10 cellular contexts compared by ENCODE assay signal in the genomic region with DNA sequence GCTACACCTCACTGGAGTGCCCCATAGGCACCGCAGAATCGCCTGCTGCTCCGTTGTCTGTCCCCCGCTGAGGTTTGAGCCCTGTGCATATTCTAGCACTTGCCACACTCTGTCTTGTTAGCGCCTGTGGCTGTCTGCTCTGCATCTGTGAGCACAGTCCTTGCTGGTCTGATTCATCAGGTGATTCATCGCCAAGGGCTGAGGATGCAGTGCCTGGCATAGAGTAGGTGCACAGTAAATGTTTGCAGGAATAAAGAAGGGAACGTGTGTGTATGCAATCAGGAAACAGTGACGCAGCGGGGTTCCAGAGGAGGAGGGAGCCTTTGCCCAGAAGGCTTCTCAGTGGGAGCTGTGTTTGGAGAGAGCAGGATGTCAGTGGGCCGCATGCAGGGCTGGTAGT.
DNase-seq lines count a peak whose midpoint lies in the region; ATAC-seq and TF ChIP-seq lines count a peak whose summit lies in the region.
"Had no signal": no experiment of that assay in that cellular context is flagged by ENCODE, and none has a peak within 500 bp of the region (broad histone marks: within the 10 kb centered on the region; RNA-seq: fewer than 3 reads in every experiment).

No MANE protein-coding gene starts in this region.

- H3K9me3 ChIP-seq in thyroid gland, result no peaks in the 10 kb centered on the region

- H3K36me3 ChIP-seq in thyroid gland, result no peaks in the 10 kb centered on the region

- H3K27ac Mint-ChIP-seq in type B pancreatic cell, result no peak overlapping the region

- DNase-seq in ELR (ENCODE audit: low read depth), result peak; percentile 99
- peak; percentile 45 to 48 for DNase-seq in NCI-H1930 (lab: John Stamatoyannopoulos, UW)
- DNase-seq in caudate nucleus (lab: John Stamatoyannopoulos, UW), result peak in 33 of 61 donors; percentile 7 to 92 (median 38)
- peak; percentile 75 for DNase-seq in occipital lobe (lab: John Stamatoyannopoulos, UW)
- DNase-seq in thyroid gland, result no peak
- DNase-seq in type B pancreatic cell (ENCODE audit: extremely low spot score, unreplicated experiment), result no peak
- no peak for DNase-seq in Right ventricle myocardium superior
- no peak for DNase-seq in activated CD4-positive, alpha-beta T cell treated with anti-CD3 and anti-CD28 coated beads, Interleukin-2, amount 50 U/mL, for 1 hour
- DNase-seq: stimulated activated naive CD4-positive, alpha-beta T cell treated with Interleukin-2 at 50 U/mL for 16 hours had no signal

- no peak for ATAC-seq in Right ventricle myocardium superior (ENCODE audit: poor library complexity)
- ATAC-seq: HCT116 had no signal

- WGBS in thyroid gland, 2 donors, result 92 to 94% methylated on average over 10 of the region's 10 CpGs

- no peaks in the 10 kb centered on the region for H3K27me3 Mint-ChIP-seq in type B pancreatic cell

- H3K4me1 ChIP-seq in thyroid gland, result no peaks in the 10 kb centered on the region

- no peak overlapping the region for H3K4me3 ChIP-seq in thyroid gland (replicated peaks in 1 of 3)

- no peak overlapping the region for H3K27ac ChIP-seq in caudate nucleus (ENCODE audit: low read depth, low read length)
- no peak overlapping the region for H3K27ac ChIP-seq in thyroid gland

- H3K27me3 ChIP-seq in thyroid gland, result no peaks in the 10 kb centered on the region

- no peaks in the 10 kb centered on the region for H3K9me3 Mint-ChIP-seq in type B pancreatic cell

- TF ChIP-seq CTCF in thyroid gland (IDR thresholded peaks at IDR 0.05) (no peak), type B pancreatic cell (conservative IDR thresholded peaks at IDR 0.05) (no peak)

- no peak overlapping the region for H3K4me3 Mint-ChIP-seq in type B pancreatic cell

- intact Hi-C loops in thyroid gland (cut with DNase I), result no loop called here
- intact Hi-C loops in Right ventricle myocardium superior (cut with DNase I), result no loop called here

- H3K36me3 Mint-ChIP-seq in type B pancreatic cell, result peaks cover 4% of the 10 kb centered on the region

- no peak for TF ChIP-seq POLR2A in thyroid gland (IDR thresholded peaks at IDR 0.05)

- peaks cover 15% of the 10 kb centered on the region for H3K4me1 Mint-ChIP-seq in type B pancreatic cell (ENCODE audit: unreplicated experiment)

Comparison
In these comparisons a context has a peak if more than half of its experiments do, and no peak if none do; other contexts are left out.
1. DNase-seq: peak in ELR (single experiment), NCI-H1930 (2 of 2), caudate nucleus (33 of 61) and occipital lobe (single experiment); none in thyroid gland (0 of 2), type B pancreatic cell (single experiment), Right ventricle myocardium superior (single experiment) and activated CD4-positive, alpha-beta T cell treated with anti-CD3 and anti-CD28 coated beads, Interleukin-2, amount 50 U/mL, for 1 hour (single experiment).